8 cellular contexts compared by ENCODE assay signal in genomic region chr1:21342961-21343838, GRCh38. TPM values are rescaled to one million over a fixed set of nuclear protein-coding genes. Genes with fewer than 3 reads are reported as not detected.
DNase-seq lines count a peak whose midpoint lies in the region; ATAC-seq and TF ChIP-seq lines count a peak whose summit lies in the region.

No MANE protein-coding gene starts in this region.

- H4K8ac ChIP-seq in neuronal stem cell (ENCODE audit: low read depth, low read length) = no peak overlapping the region
- H4K8ac ChIP-seq in H9 (replicated peaks; ENCODE audit: insufficient read length, low read depth, low read length) = no peak overlapping the region

- H4K91ac ChIP-seq in neuronal stem cell (ENCODE audit: low read depth, low read length, poor library complexity) (no peak overlapping the region), H9 (ENCODE audit: insufficient read length, low read depth, low read length) (no peak overlapping the region)

- no peaks in the 10 kb centered on the region; the same call in 1 of the 2 replicates for H3K27me3 Mint-ChIP-seq in HFFc6 (ENCODE audit: insufficient read depth)
- H3K27me3 Mint-ChIP-seq in H9 (ENCODE audit: low read depth) = peaks cover 31% of the 10 kb centered on the region

- H3K4me3 Mint-ChIP-seq in HFFc6 (peak overlapping the region; percentile 91), H9 (peak overlapping the region in 1 of 2 experiments; percentile 91; a peak in 2 of 5 replicates)

- H3K4ac ChIP-seq in neuronal stem cell (ENCODE audit: low read length) (no peak overlapping the region), H9 (ENCODE audit: low read depth, low read length) (no peak overlapping the region)

- H3K56ac ChIP-seq in H9 (ENCODE audit: insufficient read length, low read depth, low read length) = no peak overlapping the region

- H3K23ac ChIP-seq in neuronal stem cell (ENCODE audit: low read depth, low read length, poor library complexity) (no peak overlapping the region), H9 (ENCODE audit: insufficient read length, low read depth, low read length) (no peak overlapping the region)

- H3K14ac ChIP-seq in neuronal stem cell (ENCODE audit: low read length) = no peak overlapping the region
- H3K14ac ChIP-seq in H9 (ENCODE audit: insufficient read depth, low read length) = no peak overlapping the region

- no peak overlapping the region for H2BK20ac ChIP-seq in H9 (ENCODE audit: low read depth, low read length, poor library complexity, severe bottlenecking)

- H2BK5ac ChIP-seq in neuronal stem cell (ENCODE audit: low read length) (no peak overlapping the region), H9 (ENCODE audit: insufficient read length, low read length) (no peak overlapping the region)

- H3K36me3 Mint-ChIP-seq in HFFc6 (ENCODE audit: low read depth) (no peaks in the 10 kb centered on the region), H9 (ENCODE audit: insufficient read depth in 1 of 3, low read depth in 3 of 3) (no peaks in the 10 kb centered on the region)

- H3K4me3 ChIP-seq in BLaER1 = no peak overlapping the region
- H3K4me3 ChIP-seq in neuronal stem cell (ENCODE audit: low read length in 2 of 2) = no peak overlapping the region

- H3K4me2 ChIP-seq in BLaER1 = peak overlapping the region; percentile 98
- H3K4me2 ChIP-seq in neuronal stem cell (ENCODE audit: insufficient read depth, low read length, poor library complexity, severe bottlenecking) = no peak overlapping the region
- no peak overlapping the region for H3K4me2 ChIP-seq in H9 (ENCODE audit: insufficient read depth, insufficient read length, low read length)

- H3K23me2 ChIP-seq in H9 (ENCODE audit: insufficient read length, low read depth, low read length, poor library complexity, severe bottlenecking) = peaks cover 8% of the 10 kb centered on the region

- H4K5ac ChIP-seq in H9 (ENCODE audit: insufficient read length, low read depth, low read length) = no peak overlapping the region

- DNase-seq in HFFc6 (no peak), neuronal stem cell (ENCODE audit: low spot score) (no peak), H9 (no peak), KBM-7 (no peak)
- DNase-seq in central memory CD4-positive, alpha-beta T cell = peak; percentile 46

- H3K27ac ChIP-seq in BLaER1 (no peak overlapping the region), neuronal stem cell (replicated peaks; ENCODE audit: low read length) (no peak overlapping the region), H9 (ENCODE audit: insufficient read length, low read depth, low read length) (no peak overlapping the region)

- H4K20me1 ChIP-seq in BLaER1 (peaks cover 67% of the 10 kb centered on the region), H9 (ENCODE audit: control insufficient read depth, insufficient read depth, insufficient read length) (no peaks in the 10 kb centered on the region)

- H3K36me3 ChIP-seq in BLaER1 (no peaks in the 10 kb centered on the region), neuronal stem cell (replicated peaks in 1 of 2; ENCODE audit: control insufficient read depth in 2 of 2, insufficient read depth in 2 of 2, low read length in 2 of 2) (peaks cover 0 to 2% of the 10 kb centered on the region in 2 donors)

- H2BK12ac ChIP-seq in neuronal stem cell (ENCODE audit: low read length) = no peak overlapping the region
- no peak overlapping the region for H2BK12ac ChIP-seq in H9 (ENCODE audit: insufficient read length, low read depth, low read length)

- no peak overlapping the region for H3T11ph ChIP-seq in H9 (ENCODE audit: low read length)

- H3K79me1 ChIP-seq in neuronal stem cell (ENCODE audit: low read depth, low read length) = peaks cover 8% of the 10 kb centered on the region
- H3K79me1 ChIP-seq in H9 (ENCODE audit: insufficient read depth, low read depth, low read length, poor library complexity, severe bottlenecking) = no peaks in the 10 kb centered on the region

- H3K9ac ChIP-seq in BLaER1 = no peak overlapping the region
- H3K9ac ChIP-seq in neuronal stem cell (ENCODE audit: low read depth, low read length, poor library complexity) = no peak overlapping the region
- H3K9ac ChIP-seq in H9 (ENCODE audit: extremely low read depth, insufficient read length, low read length) = no peak overlapping the region

- in situ Hi-C loops in KBM-7 (cut with MboI; ENCODE audit: low pct_unique_long_range_greater_than_20kb, low sequenced_read_pairs) = no loop called here

- H3K9me3 ChIP-seq in BLaER1 (no peaks in the 10 kb centered on the region), neuronal stem cell (replicated peaks in 1 of 2; ENCODE audit: control insufficient read depth in 2 of 2, insufficient read depth in 1 of 2, low read depth in 1 of 2, low read length in 2 of 2) (no peaks in the 10 kb centered on the region), H9 (ENCODE audit: control insufficient read depth, low read depth, low read length) (no peaks in the 10 kb centered on the region)

- peak overlapping the region; percentile 75 for H3K27ac Mint-ChIP-seq in HFFc6
- no peak overlapping the region; a peak in 1 of 7 replicates for H3K27ac Mint-ChIP-seq in H9

- WGBS in neuronal stem cell (ENCODE audit: extremely low coverage in 2 of 2, insufficient read length in 2 of 2, insufficient replicate concordance in 1 of 2), 2 donors = no CpG with 5 or more reads among the region's 10 CpGs
- WGBS in H9 (ENCODE audit: extremely low coverage, insufficient read length, low lambda C conversion rate) = no CpG with 5 or more reads among the region's 10 CpGs

- H3K4me1 Mint-ChIP-seq in HFFc6 (ENCODE audit: low read depth) (peaks cover 41% of the 10 kb centered on the region), H9 (peaks cover 16 to 40% of the 10 kb centered on the region in 2 experiments)

- H2BK15ac ChIP-seq in neuronal stem cell (ENCODE audit: low read length) (no peak overlapping the region), H9 (ENCODE audit: low read depth, low read length) (no peak overlapping the region)

- no peak overlapping the region for H2BK120ac ChIP-seq in neuronal stem cell (ENCODE audit: low read depth, low read length)
- no peak overlapping the region for H2BK120ac ChIP-seq in H9 (ENCODE audit: low read depth, low read length, poor library complexity, severe bottlenecking)

- H3K27me3 ChIP-seq in BLaER1 (peaks cover 11% of the 10 kb centered on the region; the same call in 1 of the 2 replicates), neuronal stem cell (ENCODE audit: control insufficient read depth in 3 of 3, insufficient read depth in 3 of 3, low read depth in 1 of 3, low read length in 3 of 3) (peaks cover 0 to 10% (median 0%) of the 10 kb centered on the region in 3 experiments), H9 (ENCODE audit: insufficient read depth, low read length) (peaks cover 4% of the 10 kb centered on the region; the same call in 1 of the 2 replicates)

- H2AFZ ChIP-seq in neuronal stem cell (ENCODE audit: low read length) = no peak overlapping the region
- no peak overlapping the region for H2AFZ ChIP-seq in H9 (ENCODE audit: low read length)

- H2AK5ac ChIP-seq in neuronal stem cell (ENCODE audit: low read depth, low read length) (peak overlapping the region; percentile 29), H9 (ENCODE audit: insufficient read length, low read length) (no peak overlapping the region)

- no peak for TF ChIP-seq CTCF in HFFc6 (IDR thresholded peaks at IDR 0.05)
- no peak for TF ChIP-seq CTCF in H9 (conservative IDR thresholded peaks at IDR 0.05)

- H3K18ac ChIP-seq in neuronal stem cell (ENCODE audit: low read length) (no peak overlapping the region), H9 (ENCODE audit: insufficient read length, low read depth, low read length) (no peak overlapping the region)

- H3K4me1 ChIP-seq in BLaER1 (peaks cover 58% of the 10 kb centered on the region), neuronal stem cell (ENCODE audit: control insufficient read depth in 2 of 2, insufficient read depth in 1 of 2, low read depth in 1 of 2, low read length in 2 of 2) (peaks cover 17 to 33% of the 10 kb centered on the region in 2 donors), H9 (ENCODE audit: insufficient read depth, low read length) (no peaks in the 10 kb centered on the region; the same call in 1 of the 2 replicates)

- H3K79me2 ChIP-seq in H9 (ENCODE audit: insufficient read depth, low read length) = no peaks in the 10 kb centered on the region

- ATAC-seq in GM21723 (IDR thresholded peaks at IDR 0.05; ENCODE audit: unreplicated experiment) (no peak), GM21576 (IDR thresholded peaks at IDR 0.05; ENCODE audit: unreplicated experiment) (no peak)

- H3K9me3 Mint-ChIP-seq in HFFc6 = no peaks in the 10 kb centered on the region
- H3K9me3 Mint-ChIP-seq in H9 = no peaks in the 10 kb centered on the region

RNA-seq across cellular contexts. Expression of gene ECE1, which starts 52.9 kb away (rescaled TPM):
- total RNA-seq in HFFc6 (2021; fragmentation: NEBNext Ultra II Directional; extraction: Animal tissue kit (Norgen Biotek cat#: 25700)) = 100 to 1,000 TPM; 116 to 134 (median 124) TPM
- 10.7 TPM for polyA plus RNA-seq in neuronal stem cell (2013, experiment 1 of 2)
- 10.7 TPM for polyA plus RNA-seq in neuronal stem cell (2013, experiment 2 of 2)
- total RNA-seq in H9 (2021) = 27.7 and 31.1 TPM in 2 replicates
